ENCODE assay signal across 1 cellular context in genomic region chr7:66114743-66115727, GRCh38.
TF ChIP-seq lines count a peak whose summit lies in the region.

TSS of gene CRCP (plus strand) at chr7:66114847. CDS start at chr7:66114963, 116 bp downstream.

TF ChIP-seq in HEK293, 187 proteins besides CTCF, POLR2A, EP300 and RAD21 (continued from another document and continues in another):
- TF ChIP-seq PRDM4 (tag by site-specific recombination; IDR thresholded peaks at IDR 0.05): 0 out of 2 replicates have a peak, but pooled peaks have one; percentile 7
- TF ChIP-seq ZNF621 (tag by site-specific recombination; IDR thresholded peaks at IDR 0.05): no peak
- TF ChIP-seq YY2 (tag by site-specific recombination; IDR thresholded peaks at IDR 0.05): 0 out of 2 replicates have a peak, but pooled peaks have one; percentile 30
- no peak for TF ChIP-seq ZNF311 (tag by site-specific recombination; IDR thresholded peaks at IDR 0.05; ENCODE audit: borderline replicate concordance)
- peak; percentile 34; the same call in 1 of the 2 replicates for TF ChIP-seq KLF17 (tag by site-specific recombination; IDR thresholded peaks at IDR 0.05)
- peak; percentile 48 for TF ChIP-seq SP3 (tag by site-specific recombination; IDR thresholded peaks at IDR 0.05)
- TF ChIP-seq ZNF423 (tag by site-specific recombination; IDR thresholded peaks at IDR 0.05): 0 out of 2 replicates have a peak, but pooled peaks have one; percentile 46
- no peak for TF ChIP-seq BCL11A (tag by site-specific recombination; IDR thresholded peaks at IDR 0.05; ENCODE audit: low read depth)
- no peak for TF ChIP-seq ZNF133 (tag by site-specific recombination; IDR thresholded peaks at IDR 0.05)
- TF ChIP-seq ZNF580 (tag by site-specific recombination; IDR thresholded peaks at IDR 0.05): no peak
- TF ChIP-seq ZNF157 (tag by site-specific recombination; IDR thresholded peaks at IDR 0.05): no peak
- no peak for TF ChIP-seq SCRT1 (tag by site-specific recombination; IDR thresholded peaks at IDR 0.05; ENCODE audit: borderline replicate concordance)
- peak; percentile 78 for TF ChIP-seq GLIS2 (tag by site-specific recombination; IDR thresholded peaks at IDR 0.05)
- TF ChIP-seq ZNF274 (IDR thresholded peaks at IDR 0.05; ENCODE audit: low read length): no peak
- no peak for TF ChIP-seq ZNF274 (tag by site-specific recombination; IDR thresholded peaks at IDR 0.05; ENCODE audit: borderline replicate concordance)
- TF ChIP-seq PRDM10 (tag by site-specific recombination; IDR thresholded peaks at IDR 0.05): peak; percentile 15; the same call in 1 of the 2 replicates
- no peak for TF ChIP-seq ZNF623 (tag by site-specific recombination; IDR thresholded peaks at IDR 0.05)
- TF ChIP-seq ZNF121 (tag by site-specific recombination; IDR thresholded peaks at IDR 0.05): no peak
- no peak for TF ChIP-seq ZNF529 (tag by site-specific recombination; IDR thresholded peaks at IDR 0.05; ENCODE audit: insufficient replicate concordance)
- TF ChIP-seq ZNF571 (tag by site-specific recombination; IDR thresholded peaks at IDR 0.05): no peak
- TF ChIP-seq ZNF112 (tag by site-specific recombination; IDR thresholded peaks at IDR 0.05): no peak
- TF ChIP-seq PATZ1 (tag by site-specific recombination; IDR thresholded peaks at IDR 0.05): peak; percentile 92; the same call in 1 of the 2 replicates
- no peak for TF ChIP-seq ZNF513 (tag by site-specific recombination; IDR thresholded peaks at IDR 0.05)
- TF ChIP-seq ZNF341 (tag by site-specific recombination; IDR thresholded peaks at IDR 0.05; ENCODE audit: low read depth): peak; percentile 88
- peak; percentile 50; the same call in 1 of the 2 replicates for TF ChIP-seq ZNF600 (tag by site-specific recombination; IDR thresholded peaks at IDR 0.05)
- 0 out of 2 replicates have a peak, but pooled peaks have one; percentile 70 for TF ChIP-seq ZFP37 (tag by site-specific recombination; IDR thresholded peaks at IDR 0.05)
- TF ChIP-seq KLF16 (tag by site-specific recombination; IDR thresholded peaks at IDR 0.05): peak; percentile 68
- TF ChIP-seq SP7 (tag by site-specific recombination; IDR thresholded peaks at IDR 0.05): peak; percentile 75
- TF ChIP-seq ZFP69B (tag by site-specific recombination; IDR thresholded peaks at IDR 0.05): peak; percentile 54; the same call in 1 of the 2 replicates
- peak; percentile 43; the same call in 1 of the 2 replicates for TF ChIP-seq GLIS1 (tag by site-specific recombination; IDR thresholded peaks at IDR 0.05)
- TF ChIP-seq ZNF416 (tag by site-specific recombination; IDR thresholded peaks at IDR 0.05): no peak
- TF ChIP-seq ZNF692 (tag by site-specific recombination; IDR thresholded peaks at IDR 0.05): peak; percentile 71
- TF ChIP-seq SP2 (tag by site-specific recombination; IDR thresholded peaks at IDR 0.05): peak; percentile 58
- peak; percentile 81 for TF ChIP-seq PBX3 (CRISPR knock-in tag; IDR thresholded peaks at IDR 0.05)
- TF ChIP-seq ZNF302 (tag by site-specific recombination; IDR thresholded peaks at IDR 0.05; ENCODE audit: low read depth): no peak
- TF ChIP-seq MEIS1 (CRISPR knock-in tag; IDR thresholded peaks at IDR 0.05; ENCODE audit: borderline replicate concordance): no peak
- TF ChIP-seq ZNF10 (tag by site-specific recombination; IDR thresholded peaks at IDR 0.05): peak; percentile 41; the same call in 1 of the 2 replicates
- TF ChIP-seq SCRT2 (tag by site-specific recombination; IDR thresholded peaks at IDR 0.05): no peak
- no peak for TF ChIP-seq ZNF214 (tag by site-specific recombination; IDR thresholded peaks at IDR 0.05; ENCODE audit: borderline replicate concordance)
- TF ChIP-seq ZBTB26 (tag by site-specific recombination; optimal IDR thresholded peaks at IDR 0.05): peak; percentile 93
- TF ChIP-seq ZBTB10 (tag by site-specific recombination; IDR thresholded peaks at IDR 0.05): peak; percentile 96
- TF ChIP-seq ZNF404 (tag by site-specific recombination; IDR thresholded peaks at IDR 0.05): no peak
- no peak for TF ChIP-seq ZNF211 (tag by site-specific recombination; IDR thresholded peaks at IDR 0.05; ENCODE audit: low read depth)
- no peak for TF ChIP-seq ZFP41 (tag by site-specific recombination; IDR thresholded peaks at IDR 0.05; ENCODE audit: borderline replicate concordance)
- peak; percentile 67; the same call in 1 of the 2 replicates for TF ChIP-seq ZBTB8A (tag by site-specific recombination; IDR thresholded peaks at IDR 0.05)
